In the genomic region with DNA sequence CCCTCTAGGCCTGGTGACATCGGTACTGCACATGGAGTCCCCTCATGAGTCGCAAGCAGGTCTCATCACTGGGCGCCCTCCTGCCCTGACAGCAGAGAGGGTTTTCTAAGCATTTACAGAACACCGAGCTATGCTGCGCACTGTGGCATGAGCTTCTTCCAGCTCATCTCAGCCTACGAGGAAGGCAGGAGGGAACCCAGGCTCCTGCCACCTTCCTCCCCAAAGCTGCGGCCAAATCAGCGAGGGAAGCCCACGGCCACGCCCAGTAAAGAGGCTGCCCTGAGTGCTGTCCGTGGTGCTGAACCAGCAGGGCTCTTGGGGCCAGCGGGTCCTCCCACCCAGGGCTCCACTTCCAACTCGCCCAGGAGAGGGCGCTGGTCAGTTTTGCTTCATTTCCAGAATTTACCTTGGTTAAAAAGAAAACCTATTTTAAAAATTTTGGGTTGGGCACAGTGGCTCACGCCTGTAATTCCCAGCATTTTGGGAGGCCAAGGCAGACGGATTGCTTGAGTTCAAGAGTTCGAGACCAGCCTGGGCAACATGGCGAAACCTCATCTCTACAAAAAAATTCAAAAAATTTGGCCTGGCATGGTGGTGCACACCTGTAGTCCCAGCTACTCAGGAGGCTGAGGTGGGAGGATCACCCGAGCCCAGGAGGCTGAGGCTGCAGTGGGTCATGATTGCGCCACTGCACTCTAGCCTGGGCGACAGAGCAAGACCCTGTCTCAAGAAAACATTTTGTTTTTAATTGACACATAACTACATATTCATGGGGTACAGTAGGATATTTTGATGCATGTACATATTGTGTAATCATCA, we compare ENCODE assay signal across 1 cellular context.
A peak's percentile ranks its signal among the peaks of the same experiment; 100 is the strongest.
TF ChIP-seq lines count a peak whose summit lies in the region.

No MANE protein-coding gene starts in this region.

TF ChIP-seq in HepG2, 621 proteins besides CTCF, POLR2A, EP300 and RAD21 (continued from another document and continues in another):
- TF ChIP-seq, protein P1, sequence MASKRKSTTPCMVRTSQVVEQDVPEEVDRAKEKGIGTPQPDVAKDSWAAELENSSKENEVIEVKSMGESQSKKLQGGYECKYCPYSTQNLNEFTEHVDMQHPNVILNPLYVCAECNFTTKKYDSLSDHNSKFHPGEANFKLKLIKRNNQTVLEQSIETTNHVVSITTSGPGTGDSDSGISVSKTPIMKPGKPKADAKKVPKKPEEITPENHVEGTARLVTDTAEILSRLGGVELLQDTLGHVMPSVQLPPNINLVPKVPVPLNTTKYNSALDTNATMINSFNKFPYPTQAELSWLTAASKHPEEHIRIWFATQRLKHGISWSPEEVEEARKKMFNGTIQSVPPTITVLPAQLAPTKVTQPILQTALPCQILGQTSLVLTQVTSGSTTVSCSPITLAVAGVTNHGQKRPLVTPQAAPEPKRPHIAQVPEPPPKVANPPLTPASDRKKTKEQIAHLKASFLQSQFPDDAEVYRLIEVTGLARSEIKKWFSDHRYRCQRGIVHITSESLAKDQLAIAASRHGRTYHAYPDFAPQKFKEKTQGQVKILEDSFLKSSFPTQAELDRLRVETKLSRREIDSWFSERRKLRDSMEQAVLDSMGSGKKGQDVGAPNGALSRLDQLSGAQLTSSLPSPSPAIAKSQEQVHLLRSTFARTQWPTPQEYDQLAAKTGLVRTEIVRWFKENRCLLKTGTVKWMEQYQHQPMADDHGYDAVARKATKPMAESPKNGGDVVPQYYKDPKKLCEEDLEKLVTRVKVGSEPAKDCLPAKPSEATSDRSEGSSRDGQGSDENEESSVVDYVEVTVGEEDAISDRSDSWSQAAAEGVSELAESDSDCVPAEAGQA (IDR thresholded peaks at IDR 0.05; ENCODE audit: low read depth): no peak
- TF ChIP-seq, protein P1 (CRISPR knock-in tag; IDR thresholded peaks at IDR 0.05; ENCODE audit: borderline replicate concordance): peak; percentile 87; the same call in 1 of the 2 replicates
- TF ChIP-seq EED (CRISPR knock-in tag; IDR thresholded peaks at IDR 0.05) (peak; percentile 65), CCDC6 (CRISPR knock-in tag; IDR thresholded peaks at IDR 0.05) (peak; percentile 90), NRL (CRISPR knock-in tag; IDR thresholded peaks at IDR 0.05; ENCODE audit: borderline replicate concordance) (peak; percentile 71; the same call in 1 of the 2 replicates), HDAC1 (CRISPR knock-in tag; IDR thresholded peaks at IDR 0.05) (peak; percentile 72), ZFP1 (CRISPR knock-in tag; IDR thresholded peaks at IDR 0.05) (peak; percentile 42; the same call in 1 of the 2 replicates), ZNF724P (CRISPR knock-in tag; IDR thresholded peaks at IDR 0.05; ENCODE audit: borderline replicate concordance) (peak; percentile 60; the same call in 1 of the 2 replicates), ZNF350 (CRISPR knock-in tag; IDR thresholded peaks at IDR 0.05; ENCODE audit: borderline replicate concordance, low read depth) (peak; percentile 59; the same call in 1 of the 2 replicates), SETDB1 (CRISPR knock-in tag; IDR thresholded peaks at IDR 0.05; ENCODE audit: borderline replicate concordance) (no peak), IRX3 (CRISPR knock-in tag; IDR thresholded peaks at IDR 0.05; ENCODE audit: borderline replicate concordance, low read depth) (peak; percentile 86; the same call in 1 of the 2 replicates), ZNF564 (CRISPR knock-in tag; IDR thresholded peaks at IDR 0.05) (peak; percentile 77; the same call in 1 of the 2 replicates), ARNT2 (CRISPR knock-in tag; IDR thresholded peaks at IDR 0.05; ENCODE audit: low read depth) (peak; percentile 97), ZNF431 (CRISPR knock-in tag; IDR thresholded peaks at IDR 0.05; ENCODE audit: borderline replicate concordance, low read depth) (peak; percentile 90), HOXA5 (CRISPR knock-in tag; IDR thresholded peaks at IDR 0.05) (peak; percentile 99), SATB2 (CRISPR knock-in tag; IDR thresholded peaks at IDR 0.05) (peak; percentile 95), ZNF317 (CRISPR knock-in tag; IDR thresholded peaks at IDR 0.05) (0 out of 2 replicates have a peak, but pooled peaks have one; percentile 64), ZNF781 (CRISPR knock-in tag; IDR thresholded peaks at IDR 0.05; ENCODE audit: borderline replicate concordance, not compliant biosample characterization) (peak; percentile 96), DPF2 (CRISPR knock-in tag; IDR thresholded peaks at IDR 0.05; ENCODE audit: borderline replicate concordance, low read depth) (no peak), PCBP1 (IDR thresholded peaks at IDR 0.05; ENCODE audit: borderline replicate concordance, low read depth, low read length) (no peak), SAFB2 (CRISPR knock-in tag; IDR thresholded peaks at IDR 0.05; ENCODE audit: borderline replicate concordance, low read depth) (peak; percentile 31; the same call in 1 of the 2 replicates)
- TF ChIP-seq, protein P2, sequence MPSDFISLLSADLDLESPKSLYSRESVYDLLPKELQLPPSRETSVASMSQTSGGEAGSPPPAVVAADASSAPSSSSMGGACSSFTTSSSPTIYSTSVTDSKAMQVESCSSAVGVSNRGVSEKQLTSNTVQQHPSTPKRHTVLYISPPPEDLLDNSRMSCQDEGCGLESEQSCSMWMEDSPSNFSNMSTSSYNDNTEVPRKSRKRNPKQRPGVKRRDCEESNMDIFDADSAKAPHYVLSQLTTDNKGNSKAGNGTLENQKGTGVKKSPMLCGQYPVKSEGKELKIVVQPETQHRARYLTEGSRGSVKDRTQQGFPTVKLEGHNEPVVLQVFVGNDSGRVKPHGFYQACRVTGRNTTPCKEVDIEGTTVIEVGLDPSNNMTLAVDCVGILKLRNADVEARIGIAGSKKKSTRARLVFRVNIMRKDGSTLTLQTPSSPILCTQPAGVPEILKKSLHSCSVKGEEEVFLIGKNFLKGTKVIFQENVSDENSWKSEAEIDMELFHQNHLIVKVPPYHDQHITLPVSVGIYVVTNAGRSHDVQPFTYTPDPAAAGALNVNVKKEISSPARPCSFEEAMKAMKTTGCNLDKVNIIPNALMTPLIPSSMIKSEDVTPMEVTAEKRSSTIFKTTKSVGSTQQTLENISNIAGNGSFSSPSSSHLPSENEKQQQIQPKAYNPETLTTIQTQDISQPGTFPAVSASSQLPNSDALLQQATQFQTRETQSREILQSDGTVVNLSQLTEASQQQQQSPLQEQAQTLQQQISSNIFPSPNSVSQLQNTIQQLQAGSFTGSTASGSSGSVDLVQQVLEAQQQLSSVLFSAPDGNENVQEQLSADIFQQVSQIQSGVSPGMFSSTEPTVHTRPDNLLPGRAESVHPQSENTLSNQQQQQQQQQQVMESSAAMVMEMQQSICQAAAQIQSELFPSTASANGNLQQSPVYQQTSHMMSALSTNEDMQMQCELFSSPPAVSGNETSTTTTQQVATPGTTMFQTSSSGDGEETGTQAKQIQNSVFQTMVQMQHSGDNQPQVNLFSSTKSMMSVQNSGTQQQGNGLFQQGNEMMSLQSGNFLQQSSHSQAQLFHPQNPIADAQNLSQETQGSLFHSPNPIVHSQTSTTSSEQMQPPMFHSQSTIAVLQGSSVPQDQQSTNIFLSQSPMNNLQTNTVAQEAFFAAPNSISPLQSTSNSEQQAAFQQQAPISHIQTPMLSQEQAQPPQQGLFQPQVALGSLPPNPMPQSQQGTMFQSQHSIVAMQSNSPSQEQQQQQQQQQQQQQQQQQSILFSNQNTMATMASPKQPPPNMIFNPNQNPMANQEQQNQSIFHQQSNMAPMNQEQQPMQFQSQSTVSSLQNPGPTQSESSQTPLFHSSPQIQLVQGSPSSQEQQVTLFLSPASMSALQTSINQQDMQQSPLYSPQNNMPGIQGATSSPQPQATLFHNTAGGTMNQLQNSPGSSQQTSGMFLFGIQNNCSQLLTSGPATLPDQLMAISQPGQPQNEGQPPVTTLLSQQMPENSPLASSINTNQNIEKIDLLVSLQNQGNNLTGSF (CRISPR knock-in tag; IDR thresholded peaks at IDR 0.05): peak; percentile 92
- TF ChIP-seq, protein P3, sequence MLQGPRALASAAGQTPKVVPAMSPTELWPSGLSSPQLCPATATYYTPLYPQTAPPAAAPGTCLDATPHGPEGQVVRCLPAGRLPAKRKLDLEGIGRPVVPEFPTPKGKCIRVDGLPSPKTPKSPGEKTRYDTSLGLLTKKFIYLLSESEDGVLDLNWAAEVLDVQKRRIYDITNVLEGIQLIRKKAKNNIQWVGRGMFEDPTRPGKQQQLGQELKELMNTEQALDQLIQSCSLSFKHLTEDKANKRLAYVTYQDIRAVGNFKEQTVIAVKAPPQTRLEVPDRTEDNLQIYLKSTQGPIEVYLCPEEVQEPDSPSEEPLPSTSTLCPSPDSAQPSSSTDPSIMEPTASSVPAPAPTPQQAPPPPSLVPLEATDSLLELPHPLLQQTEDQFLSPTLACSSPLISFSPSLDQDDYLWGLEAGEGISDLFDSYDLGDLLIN (CRISPR knock-in tag; IDR thresholded peaks at IDR 0.05; ENCODE audit: borderline replicate concordance): no peak
- TF ChIP-seq, protein P4, sequence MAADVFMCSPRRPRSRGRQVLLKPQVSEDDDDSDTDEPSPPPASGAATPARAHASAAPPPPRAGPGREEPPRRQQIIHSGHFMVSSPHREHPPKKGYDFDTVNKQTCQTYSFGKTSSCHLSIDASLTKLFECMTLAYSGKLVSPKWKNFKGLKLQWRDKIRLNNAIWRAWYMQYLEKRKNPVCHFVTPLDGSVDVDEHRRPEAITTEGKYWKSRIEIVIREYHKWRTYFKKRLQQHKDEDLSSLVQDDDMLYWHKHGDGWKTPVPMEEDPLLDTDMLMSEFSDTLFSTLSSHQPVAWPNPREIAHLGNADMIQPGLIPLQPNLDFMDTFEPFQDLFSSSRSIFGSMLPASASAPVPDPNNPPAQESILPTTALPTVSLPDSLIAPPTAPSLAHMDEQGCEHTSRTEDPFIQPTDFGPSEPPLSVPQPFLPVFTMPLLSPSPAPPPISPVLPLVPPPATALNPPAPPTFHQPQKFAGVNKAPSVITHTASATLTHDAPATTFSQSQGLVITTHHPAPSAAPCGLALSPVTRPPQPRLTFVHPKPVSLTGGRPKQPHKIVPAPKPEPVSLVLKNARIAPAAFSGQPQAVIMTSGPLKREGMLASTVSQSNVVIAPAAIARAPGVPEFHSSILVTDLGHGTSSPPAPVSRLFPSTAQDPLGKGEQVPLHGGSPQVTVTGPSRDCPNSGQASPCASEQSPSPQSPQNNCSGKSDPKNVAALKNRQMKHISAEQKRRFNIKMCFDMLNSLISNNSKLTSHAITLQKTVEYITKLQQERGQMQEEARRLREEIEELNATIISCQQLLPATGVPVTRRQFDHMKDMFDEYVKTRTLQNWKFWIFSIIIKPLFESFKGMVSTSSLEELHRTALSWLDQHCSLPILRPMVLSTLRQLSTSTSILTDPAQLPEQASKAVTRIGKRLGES (CRISPR knock-in tag; IDR thresholded peaks at IDR 0.05; ENCODE audit: borderline replicate concordance): peak; percentile 85; the same call in 1 of the 2 replicates
- TF ChIP-seq, protein P5, sequence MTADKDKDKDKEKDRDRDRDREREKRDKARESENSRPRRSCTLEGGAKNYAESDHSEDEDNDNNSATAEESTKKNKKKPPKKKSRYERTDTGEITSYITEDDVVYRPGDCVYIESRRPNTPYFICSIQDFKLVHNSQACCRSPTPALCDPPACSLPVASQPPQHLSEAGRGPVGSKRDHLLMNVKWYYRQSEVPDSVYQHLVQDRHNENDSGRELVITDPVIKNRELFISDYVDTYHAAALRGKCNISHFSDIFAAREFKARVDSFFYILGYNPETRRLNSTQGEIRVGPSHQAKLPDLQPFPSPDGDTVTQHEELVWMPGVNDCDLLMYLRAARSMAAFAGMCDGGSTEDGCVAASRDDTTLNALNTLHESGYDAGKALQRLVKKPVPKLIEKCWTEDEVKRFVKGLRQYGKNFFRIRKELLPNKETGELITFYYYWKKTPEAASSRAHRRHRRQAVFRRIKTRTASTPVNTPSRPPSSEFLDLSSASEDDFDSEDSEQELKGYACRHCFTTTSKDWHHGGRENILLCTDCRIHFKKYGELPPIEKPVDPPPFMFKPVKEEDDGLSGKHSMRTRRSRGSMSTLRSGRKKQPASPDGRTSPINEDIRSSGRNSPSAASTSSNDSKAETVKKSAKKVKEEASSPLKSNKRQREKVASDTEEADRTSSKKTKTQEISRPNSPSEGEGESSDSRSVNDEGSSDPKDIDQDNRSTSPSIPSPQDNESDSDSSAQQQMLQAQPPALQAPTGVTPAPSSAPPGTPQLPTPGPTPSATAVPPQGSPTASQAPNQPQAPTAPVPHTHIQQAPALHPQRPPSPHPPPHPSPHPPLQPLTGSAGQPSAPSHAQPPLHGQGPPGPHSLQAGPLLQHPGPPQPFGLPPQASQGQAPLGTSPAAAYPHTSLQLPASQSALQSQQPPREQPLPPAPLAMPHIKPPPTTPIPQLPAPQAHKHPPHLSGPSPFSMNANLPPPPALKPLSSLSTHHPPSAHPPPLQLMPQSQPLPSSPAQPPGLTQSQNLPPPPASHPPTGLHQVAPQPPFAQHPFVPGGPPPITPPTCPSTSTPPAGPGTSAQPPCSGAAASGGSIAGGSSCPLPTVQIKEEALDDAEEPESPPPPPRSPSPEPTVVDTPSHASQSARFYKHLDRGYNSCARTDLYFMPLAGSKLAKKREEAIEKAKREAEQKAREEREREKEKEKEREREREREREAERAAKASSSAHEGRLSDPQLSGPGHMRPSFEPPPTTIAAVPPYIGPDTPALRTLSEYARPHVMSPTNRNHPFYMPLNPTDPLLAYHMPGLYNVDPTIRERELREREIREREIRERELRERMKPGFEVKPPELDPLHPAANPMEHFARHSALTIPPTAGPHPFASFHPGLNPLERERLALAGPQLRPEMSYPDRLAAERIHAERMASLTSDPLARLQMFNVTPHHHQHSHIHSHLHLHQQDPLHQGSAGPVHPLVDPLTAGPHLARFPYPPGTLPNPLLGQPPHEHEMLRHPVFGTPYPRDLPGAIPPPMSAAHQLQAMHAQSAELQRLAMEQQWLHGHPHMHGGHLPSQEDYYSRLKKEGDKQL (CRISPR knock-in tag; IDR thresholded peaks at IDR 0.05; ENCODE audit: low read depth): peak; percentile 35; the same call in 1 of the 2 replicates
- TF ChIP-seq, protein P6, sequence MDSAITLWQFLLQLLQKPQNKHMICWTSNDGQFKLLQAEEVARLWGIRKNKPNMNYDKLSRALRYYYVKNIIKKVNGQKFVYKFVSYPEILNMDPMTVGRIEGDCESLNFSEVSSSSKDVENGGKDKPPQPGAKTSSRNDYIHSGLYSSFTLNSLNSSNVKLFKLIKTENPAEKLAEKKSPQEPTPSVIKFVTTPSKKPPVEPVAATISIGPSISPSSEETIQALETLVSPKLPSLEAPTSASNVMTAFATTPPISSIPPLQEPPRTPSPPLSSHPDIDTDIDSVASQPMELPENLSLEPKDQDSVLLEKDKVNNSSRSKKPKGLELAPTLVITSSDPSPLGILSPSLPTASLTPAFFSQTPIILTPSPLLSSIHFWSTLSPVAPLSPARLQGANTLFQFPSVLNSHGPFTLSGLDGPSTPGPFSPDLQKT (CRISPR knock-in tag; IDR thresholded peaks at IDR 0.05; ENCODE audit: borderline replicate concordance): no peak; the same call in 1 of the 2 replicates
